ENCODE assay signal across 29 cellular contexts in genomic region chr3:44392489-44392888, GRCh38.
"Had no signal": no experiment of that assay in that cellular context is flagged by ENCODE, and none has a peak within 500 bp of the region (broad histone marks: within the 10 kb centered on the region; RNA-seq: fewer than 3 reads in every experiment).

No MANE protein-coding gene starts in this region.

- H3K36me3 ChIP-seq: colonic mucosa had no signal

- ATAC-seq: effector memory CD8-positive, alpha-beta T cell; esophagus mucosa; foreskin keratinocyte; gastrocnemius medialis; gastroesophageal sphincter; heart left ventricle; heart right ventricle had no signal

- H3K9me3 Mint-ChIP-seq: effector memory CD8-positive, alpha-beta T cell had no signal

- H3K4me3 ChIP-seq: colonic mucosa, coronary artery, dorsolateral prefrontal cortex, esophagus muscularis mucosa, esophagus squamous epithelium, gastrocnemius medialis, gastroesophageal sphincter, heart left ventricle, heart right ventricle, hepatocyte had no signal

- H2AFZ ChIP-seq: hepatocyte had no signal

- H3K4me1 ChIP-seq: colonic mucosa, esophagus muscularis mucosa, esophagus squamous epithelium, foreskin keratinocyte, gastrocnemius medialis, gastroesophageal sphincter, heart left ventricle, heart right ventricle had no signal

- H3K27me3 ChIP-seq: colonic mucosa, dorsolateral prefrontal cortex, esophagus muscularis mucosa, esophagus squamous epithelium, foreskin keratinocyte, gastrocnemius medialis, gastroesophageal sphincter, heart left ventricle, heart right ventricle, hepatocyte had no signal

- H3K9me3 ChIP-seq: colonic mucosa, esophagus muscularis mucosa, gastrocnemius medialis had no signal

- H3K4me2 ChIP-seq: hepatocyte had no signal

- FAIRE-seq: endometrium, endothelial cell of umbilical vein, frontal cortex had no signal

- H3K27ac ChIP-seq: colonic mucosa, coronary artery, dorsolateral prefrontal cortex, epithelial cell of prostate, esophagus muscularis mucosa, esophagus squamous epithelium, foreskin keratinocyte, gastrocnemius medialis, gastroesophageal sphincter, heart left ventricle, heart right ventricle, hepatocyte had no signal

- DNase-seq: colonic mucosa; cortex of kidney; dermis blood vessel endothelial cell; dorsolateral prefrontal cortex; effector CD4-positive, alpha-beta T cell; effector CD8-positive, alpha-beta T cell; effector memory CD4-positive, alpha-beta T cell; effector memory CD8-positive, alpha-beta T cell; endodermal cell; erythroblast; esophagus squamous epithelium; foreskin fibroblast; foreskin keratinocyte; foreskin melanocyte; gastrocnemius medialis; glutamatergic neuron; head of caudate nucleus; heart left ventricle; heart right ventricle had no signal

- H3K27ac Mint-ChIP-seq: dendritic cell treated with granulocyte-macrophage colony-stimulating factor and Interleukin-4, amounts not matched to agents 40 ng/mL and 50 ng/mL, for 4 days; effector memory CD8-positive, alpha-beta T cell; endodermal cell had no signal

- H3K79me2 ChIP-seq: hepatocyte had no signal
